26 cellular contexts compared by ENCODE assay signal in genomic region chr14:104253901-104254353, GRCh38.
DNase-seq lines count a peak whose midpoint lies in the region; ATAC-seq, FAIRE-seq and TF ChIP-seq lines count a peak whose summit lies in the region.
"Had no signal": no experiment of that assay in that cellular context is flagged by ENCODE, and none has a peak within 500 bp of the region (broad histone marks: within the 10 kb centered on the region; RNA-seq: fewer than 3 reads in every experiment).

No MANE protein-coding gene starts in this region.

- H2BK20ac ChIP-seq in H1 (ENCODE audit: low read length) = no peak overlapping the region

- H3K18ac ChIP-seq in H1 (ENCODE audit: extremely low read depth, low read length) = no peak overlapping the region

- TF ChIP-seq CTCF in H1 (IDR thresholded peaks at IDR 0.05; ENCODE audit: control extremely low read depth in 1 of 3, insufficient read depth in 1 of 3, low read depth in 1 of 3, low read length in 3 of 3) = no peak
- TF ChIP-seq CTCF in osteoblast (IDR thresholded peaks at IDR 0.05; ENCODE audit: extremely low read depth, low read depth, low read length) = no peak

- H3K36me3 ChIP-seq in H7 (replicated peaks; ENCODE audit: control insufficient read depth, insufficient read depth, low read length) = no peaks in the 10 kb centered on the region
- no peaks in the 10 kb centered on the region for H3K36me3 ChIP-seq in H1 (ENCODE audit: control insufficient read depth in 2 of 4, insufficient read depth in 4 of 4, low read length in 3 of 4)
- H3K36me3 ChIP-seq in osteoblast (ENCODE audit: insufficient read depth, low read length) = no peaks in the 10 kb centered on the region
- H3K36me3 ChIP-seq: SJSA1 had no signal

- H3K23me2 ChIP-seq in H1 (ENCODE audit: low read depth, low read length) = no peaks in the 10 kb centered on the region; the same call in 1 of the 2 replicates

- H3K14ac ChIP-seq in H1 (ENCODE audit: insufficient read length) = no peak overlapping the region

- no peak overlapping the region for H3K4me2 ChIP-seq in H1 (ENCODE audit: insufficient read depth in 1 of 2, low read depth in 2 of 2, low read length in 2 of 2)
- no peak overlapping the region for H3K4me2 ChIP-seq in osteoblast (ENCODE audit: insufficient read depth, low read length)
- H3K4me2 ChIP-seq: PC-9 had no signal

- H3K4me1 ChIP-seq in H1 (replicated peaks in 1 of 4; ENCODE audit: control insufficient read depth in 3 of 4, insufficient read depth in 4 of 4, low read length in 3 of 4) (no peaks in the 10 kb centered on the region), osteoblast (ENCODE audit: insufficient read depth, low read length) (no peaks in the 10 kb centered on the region)
- H3K4me1 ChIP-seq: Caco-2, SJSA1 had no signal

- H3K27ac ChIP-seq in H1 (ENCODE audit: low read depth, low read length) (no peak overlapping the region), osteoblast (ENCODE audit: low read depth, low read length) (no peak overlapping the region)
- H3K27ac ChIP-seq: 22Rv1, C4-2B, GM23248, PC-9, SJSA1 had no signal

- H3K4ac ChIP-seq in H1 (replicated peaks; ENCODE audit: insufficient read length, low read depth, low read length) = no peak overlapping the region

- H3K27me3 ChIP-seq in H7 (ENCODE audit: control insufficient read depth, insufficient read depth, low read length) (no peaks in the 10 kb centered on the region), H1 (replicated peaks in 1 of 4; ENCODE audit: control insufficient read depth in 3 of 4, extremely low read depth in 1 of 4, insufficient read depth in 3 of 4, low read length in 3 of 4) (no peaks in the 10 kb centered on the region), osteoblast (ENCODE audit: insufficient read depth, low read length) (no peaks in the 10 kb centered on the region)
- H3K27me3 ChIP-seq: SJSA1 had no signal

- no peak overlapping the region; the same call in 1 of the 2 replicates for H4K8ac ChIP-seq in H1 (ENCODE audit: extremely low read depth, insufficient read depth, low read length)

- TF ChIP-seq EP300 in H1 (IDR thresholded peaks at IDR 0.05; ENCODE audit: borderline replicate concordance in 1 of 2, low read depth in 2 of 2, low read length in 2 of 2) = no peak

- no peak for ATAC-seq in GM21737 (IDR thresholded peaks at IDR 0.05; ENCODE audit: unreplicated experiment)
- ATAC-seq: CD8-positive, alpha-beta T cell had no signal

- 89% methylated on average over 12 of the region's 16 CpGs; no CpG with 5 or more reads in 1 of the 2 experiments for WGBS in H1 (ENCODE audit: extremely low coverage in 1 of 2, insufficient coverage in 1 of 2, insufficient read length in 1 of 2, insufficient replicate concordance in 2 of 2, low coverage in 1 of 2, low lambda C conversion rate in 2 of 2, missing lambda C conversion rate in 1 of 2), 2 experiments

- no peak overlapping the region for H2BK15ac ChIP-seq in H1 (ENCODE audit: low read length)

- no peak overlapping the region for H4K91ac ChIP-seq in H1 (replicated peaks; ENCODE audit: insufficient read length, low read length)

- no peak overlapping the region for H3K4me3 ChIP-seq in H7 (ENCODE audit: insufficient read depth, low read depth, low read length)
- no peak overlapping the region for H3K4me3 ChIP-seq in H1 (ENCODE audit: extremely low read depth in 1 of 4, insufficient read depth in 2 of 4, low read depth in 3 of 4, low read length in 4 of 4)
- H3K4me3 ChIP-seq in osteoblast (ENCODE audit: insufficient read depth, low read length) = no peak overlapping the region
- H3K4me3 ChIP-seq: GM23248, PC-9, SJSA1 had no signal

- H3K23ac ChIP-seq in H1 (ENCODE audit: insufficient read length) = no peak overlapping the region

- no peak overlapping the region for H2AFZ ChIP-seq in H1 (ENCODE audit: low read length)
- no peak overlapping the region for H2AFZ ChIP-seq in osteoblast (ENCODE audit: low read length)
- H2AFZ ChIP-seq: GM23248, PC-9 had no signal

- no peak overlapping the region for H3K56ac ChIP-seq in H1 (replicated peaks; ENCODE audit: insufficient read length, low read depth, low read length)

- H3K79me2 ChIP-seq in H1 (ENCODE audit: control insufficient read depth in 1 of 2, insufficient read depth in 2 of 2, low read length in 2 of 2) (no peaks in the 10 kb centered on the region), osteoblast (ENCODE audit: insufficient read depth, low read length) (no peaks in the 10 kb centered on the region)

- CTCF ChIA-PET in H1 (lab: Charles Lee; ENCODE audit: partially characterized antibody) = interaction anchor here (1.2 kb wide), 1 partner anchor 10 kb away, joined by 4 read pairs; no protein-coding TSS in a partner anchor

- no peak for TF ChIP-seq POLR2A in H1 (IDR thresholded peaks at IDR 0.05; ENCODE audit: control extremely low read depth in 1 of 2, low read depth in 2 of 2, low read length in 2 of 2)

- DNase-seq in activated CD8-positive, alpha-beta memory T cell treated with anti-CD3 and anti-CD28 coated beads for 24 hours = peak; percentile 38
- no peak for DNase-seq in activated CD8-positive, alpha-beta memory T cell treated with anti-CD3 and anti-CD28 coated beads, Interleukin-2, amount 50 U/mL, for 4 hours
- DNase-seq in H7 (peak; percentile 50), H1 (ENCODE audit: low read depth in 1 of 2, low spot score in 2 of 2) (no peak), osteoblast (ENCODE audit: insufficient read length, low spot score, missing footprints) (peak; percentile 57), AG08395 (ENCODE audit: low spot score) (no peak), SW480 (ENCODE audit: low spot score) (no peak)
- DNase-seq: ACHN, Caco-2, DMS 273 treated with DMSO at 0.1 percent for 48 hours, DMS79 treated with DMSO at 0.1 percent for 48 hours, GM23248, HCEC 1CT, IMR-90, KG1, MM.1S, NCI-H2029, NCI-H446 treated with DMSO at 0.1 percent for 48 hours, NCI-H526, PC-9, Right ventricle myocardium superior had no signal

- no peak overlapping the region; the same call in 1 of the 2 replicates for H2BK5ac ChIP-seq in H1 (ENCODE audit: low read depth, low read length)

- no peak overlapping the region for H2BK120ac ChIP-seq in H1 (replicated peaks; ENCODE audit: low read depth, low read length)

- no peak overlapping the region; the same call in 1 of the 2 replicates for H2AK5ac ChIP-seq in H1 (ENCODE audit: low read depth, low read length)

- no peaks in the 10 kb centered on the region for H3K79me1 ChIP-seq in H1 (ENCODE audit: low read depth, low read length)

- no peaks in the 10 kb centered on the region for H4K20me1 ChIP-seq in H1 (replicated peaks in 1 of 2; ENCODE audit: control insufficient read depth in 1 of 2, insufficient read depth in 2 of 2, low read length in 2 of 2)
- H4K20me1 ChIP-seq in osteoblast (ENCODE audit: insufficient read depth, low read length) = no peaks in the 10 kb centered on the region

- POLR2A ChIA-PET in H1 (lab: Charles Lee; ENCODE audit: partially characterized antibody) = no interaction called here

- no peak overlapping the region for H4K5ac ChIP-seq in H1 (ENCODE audit: insufficient read length, low read depth, low read length)

- no peaks in the 10 kb centered on the region for H3K9me3 ChIP-seq in H1 (ENCODE audit: insufficient read depth in 2 of 2, low read depth in 1 of 2, low read length in 1 of 2)
- no peaks in the 10 kb centered on the region for H3K9me3 ChIP-seq in osteoblast (ENCODE audit: low read depth, low read length)
- H3K9me3 ChIP-seq: Caco-2, SJSA1 had no signal

- 0 out of 2 replicates have a peak overlapping the region, but pooled peaks have one; percentile 11 for H2BK12ac ChIP-seq in H1 (ENCODE audit: low read depth, low read length)

- no peak for FAIRE-seq in H1 (lab: Jason Lieb, UNC)

- H3K9ac ChIP-seq in H1 (replicated peaks in 1 of 4; ENCODE audit: extremely low read depth in 1 of 4, low read depth in 3 of 4, low read length in 3 of 4) = no peak overlapping the region
- H3K9ac ChIP-seq: GM23248 had no signal

- no peak for TF ChIP-seq RAD21 in H1 (IDR thresholded peaks at IDR 0.05 in 1 of 2, conservative IDR thresholded peaks at IDR 0.05 in 1 of 2; ENCODE audit: low read depth in 2 of 2, low read length in 2 of 2)

TF ChIP-seq in H1, 55 proteins besides CTCF, POLR2A, EP300 and RAD21:
- TF ChIP-seq SUZ12 (IDR thresholded peaks at IDR 0.05; ENCODE audit: low read length) = no peak
- TF ChIP-seq NANOG (IDR thresholded peaks at IDR 0.05; ENCODE audit: insufficient read depth, low read depth, low read length, poor library complexity, severe bottlenecking) = no peak
- TF ChIP-seq CEBPB (IDR thresholded peaks at IDR 0.05; ENCODE audit: low read depth, low read length) = no peak
- no peak for TF ChIP-seq SIN3A (conservative IDR thresholded peaks at IDR 0.05 in 1 of 2, IDR thresholded peaks at IDR 0.05 in 1 of 2; ENCODE audit: low read depth in 1 of 2, low read length in 2 of 2)
- no peak for TF ChIP-seq CHD1 (IDR thresholded peaks at IDR 0.05; ENCODE audit: low read depth, low read length)
- TF ChIP-seq JUN (IDR thresholded peaks at IDR 0.05; ENCODE audit: low read depth, low read length) = no peak
- TF ChIP-seq SIX5 (IDR thresholded peaks at IDR 0.05; ENCODE audit: low read depth, low read length) = no peak
- TF ChIP-seq RXRA (IDR thresholded peaks at IDR 0.05; ENCODE audit: insufficient read depth, low read depth, low read length) = no peak
- no peak for TF ChIP-seq CHD2 (IDR thresholded peaks at IDR 0.05; ENCODE audit: low read length)
- TF ChIP-seq HDAC6 (IDR thresholded peaks at IDR 0.05; ENCODE audit: low read depth, low read length) = no peak
- TF ChIP-seq RFX5 (IDR thresholded peaks at IDR 0.05; ENCODE audit: borderline replicate concordance, low read depth, low read length) = no peak
- TF ChIP-seq GABPA (IDR thresholded peaks at IDR 0.05; ENCODE audit: borderline replicate concordance, insufficient read depth, low read length) = no peak

Comparison
In these comparisons a context has a peak if more than half of its experiments do, and no peak if none do; other contexts are left out.
1. DNase-seq: peak in activated CD8-positive, alpha-beta memory T cell treated with anti-CD3 and anti-CD28 coated beads for 24 hours (single experiment), H7 (single experiment) and osteoblast (single experiment); none in activated CD8-positive, alpha-beta memory T cell treated with anti-CD3 and anti-CD28 coated beads, Interleukin-2, amount 50 U/mL, for 4 hours (single experiment), H1 (0 of 2), AG08395 (single experiment) and SW480 (single experiment).